ENCODE assay signal across 1 cellular context in the genomic region with DNA sequence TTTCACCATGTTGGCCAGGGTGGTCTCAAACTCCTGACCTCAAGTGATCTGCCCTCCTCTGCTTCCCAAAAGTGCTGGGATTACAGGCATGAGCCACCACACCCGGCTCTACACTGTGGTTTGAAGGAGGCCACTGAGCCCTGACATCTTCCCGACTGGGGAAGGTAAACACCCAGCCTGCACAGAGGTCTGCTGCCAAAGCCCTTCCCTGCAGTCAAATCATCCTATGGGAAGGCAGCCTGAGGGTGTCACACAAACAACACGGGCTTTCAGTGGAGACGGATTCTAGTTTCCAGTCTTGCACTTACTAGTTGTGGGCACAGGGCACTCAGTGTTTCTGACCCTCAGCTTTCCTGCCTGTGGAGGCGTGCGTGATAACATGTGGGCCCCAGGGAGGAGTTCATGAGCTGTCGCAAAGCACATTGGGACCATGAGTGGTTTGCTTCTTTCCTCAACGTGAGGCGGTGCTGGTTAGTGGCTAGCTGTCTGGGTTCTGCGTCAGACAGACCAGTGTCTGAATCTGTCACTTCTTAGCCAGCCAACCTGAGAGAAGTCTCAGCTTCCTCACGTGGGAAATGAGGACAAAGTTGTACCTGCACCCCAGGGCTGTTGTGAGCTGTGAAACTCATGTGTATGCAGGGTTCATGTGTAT.
TF ChIP-seq lines count a peak whose summit lies in the region.

No MANE protein-coding gene starts in this region.

TF ChIP-seq in HepG2, 621 proteins besides CTCF, POLR2A, EP300 and RAD21 (continues in another document):
- TF ChIP-seq ZNF883 (CRISPR knock-in tag; IDR thresholded peaks at IDR 0.05; ENCODE audit: not compliant biosample characterization) (no peak), KDM3A (CRISPR knock-in tag; IDR thresholded peaks at IDR 0.05; ENCODE audit: low read depth) (no peak), KDM6A (CRISPR knock-in tag; IDR thresholded peaks at IDR 0.05; ENCODE audit: low read depth) (no peak), ZNF329 (CRISPR knock-in tag; IDR thresholded peaks at IDR 0.05; ENCODE audit: low read depth) (no peak), EED (CRISPR knock-in tag; IDR thresholded peaks at IDR 0.05) (no peak), HES4 (CRISPR knock-in tag; IDR thresholded peaks at IDR 0.05; ENCODE audit: borderline replicate concordance) (no peak), ELF1 (CRISPR knock-in tag; IDR thresholded peaks at IDR 0.05) (no peak), ZNF83 (CRISPR knock-in tag; IDR thresholded peaks at IDR 0.05; ENCODE audit: borderline replicate concordance) (no peak), PAX8 (CRISPR knock-in tag; IDR thresholded peaks at IDR 0.05; ENCODE audit: borderline replicate concordance) (no peak), ZNF121 (CRISPR knock-in tag; IDR thresholded peaks at IDR 0.05) (no peak), RFXAP (CRISPR knock-in tag; IDR thresholded peaks at IDR 0.05; ENCODE audit: borderline replicate concordance) (no peak), KAT7 (CRISPR knock-in tag; IDR thresholded peaks at IDR 0.05; ENCODE audit: borderline replicate concordance) (no peak), NBN (conservative IDR thresholded peaks at IDR 0.05) (no peak), MED8 (CRISPR knock-in tag; IDR thresholded peaks at IDR 0.05; ENCODE audit: insufficient replicate concordance) (no peak), GATAD1 (CRISPR knock-in tag; IDR thresholded peaks at IDR 0.05) (no peak), ZMYM4 (CRISPR knock-in tag; IDR thresholded peaks at IDR 0.05) (peak; percentile 18; the same call in 1 of the 2 replicates), ETV6 (CRISPR knock-in tag; conservative IDR thresholded peaks at IDR 0.05) (no peak), ZNF782 (CRISPR knock-in tag; IDR thresholded peaks at IDR 0.05; ENCODE audit: borderline replicate concordance) (no peak), ZBTB1 (CRISPR knock-in tag; IDR thresholded peaks at IDR 0.05; ENCODE audit: borderline replicate concordance) (no peak), STAT5B (CRISPR knock-in tag; IDR thresholded peaks at IDR 0.05) (no peak), ISL2 (CRISPR knock-in tag; IDR thresholded peaks at IDR 0.05) (no peak), ZMYM3 (CRISPR knock-in tag; IDR thresholded peaks at IDR 0.05) (no peak), XBP1 (CRISPR knock-in tag; IDR thresholded peaks at IDR 0.05) (no peak), ZIK1 (CRISPR knock-in tag; IDR thresholded peaks at IDR 0.05; ENCODE audit: borderline replicate concordance, low read depth) (no peak), SAP130 (CRISPR knock-in tag; IDR thresholded peaks at IDR 0.05; ENCODE audit: low read depth) (peak; percentile 25; the same call in 1 of the 2 replicates), ZNF337 (CRISPR knock-in tag; IDR thresholded peaks at IDR 0.05; ENCODE audit: borderline replicate concordance, low read depth) (no peak), SIN3A (IDR thresholded peaks at IDR 0.05; ENCODE audit: borderline replicate concordance, low read depth, low read length) (no peak), SALL1 (CRISPR knock-in tag; IDR thresholded peaks at IDR 0.05) (peak; percentile 63)
- TF ChIP-seq, protein P1, sequence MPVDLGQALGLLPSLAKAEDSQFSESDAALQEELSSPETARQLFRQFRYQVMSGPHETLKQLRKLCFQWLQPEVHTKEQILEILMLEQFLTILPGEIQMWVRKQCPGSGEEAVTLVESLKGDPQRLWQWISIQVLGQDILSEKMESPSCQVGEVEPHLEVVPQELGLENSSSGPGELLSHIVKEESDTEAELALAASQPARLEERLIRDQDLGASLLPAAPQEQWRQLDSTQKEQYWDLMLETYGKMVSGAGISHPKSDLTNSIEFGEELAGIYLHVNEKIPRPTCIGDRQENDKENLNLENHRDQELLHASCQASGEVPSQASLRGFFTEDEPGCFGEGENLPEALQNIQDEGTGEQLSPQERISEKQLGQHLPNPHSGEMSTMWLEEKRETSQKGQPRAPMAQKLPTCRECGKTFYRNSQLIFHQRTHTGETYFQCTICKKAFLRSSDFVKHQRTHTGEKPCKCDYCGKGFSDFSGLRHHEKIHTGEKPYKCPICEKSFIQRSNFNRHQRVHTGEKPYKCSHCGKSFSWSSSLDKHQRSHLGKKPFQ (CRISPR knock-in tag; IDR thresholded peaks at IDR 0.05; ENCODE audit: insufficient replicate concordance): no peak
- TF ChIP-seq, protein P2, sequence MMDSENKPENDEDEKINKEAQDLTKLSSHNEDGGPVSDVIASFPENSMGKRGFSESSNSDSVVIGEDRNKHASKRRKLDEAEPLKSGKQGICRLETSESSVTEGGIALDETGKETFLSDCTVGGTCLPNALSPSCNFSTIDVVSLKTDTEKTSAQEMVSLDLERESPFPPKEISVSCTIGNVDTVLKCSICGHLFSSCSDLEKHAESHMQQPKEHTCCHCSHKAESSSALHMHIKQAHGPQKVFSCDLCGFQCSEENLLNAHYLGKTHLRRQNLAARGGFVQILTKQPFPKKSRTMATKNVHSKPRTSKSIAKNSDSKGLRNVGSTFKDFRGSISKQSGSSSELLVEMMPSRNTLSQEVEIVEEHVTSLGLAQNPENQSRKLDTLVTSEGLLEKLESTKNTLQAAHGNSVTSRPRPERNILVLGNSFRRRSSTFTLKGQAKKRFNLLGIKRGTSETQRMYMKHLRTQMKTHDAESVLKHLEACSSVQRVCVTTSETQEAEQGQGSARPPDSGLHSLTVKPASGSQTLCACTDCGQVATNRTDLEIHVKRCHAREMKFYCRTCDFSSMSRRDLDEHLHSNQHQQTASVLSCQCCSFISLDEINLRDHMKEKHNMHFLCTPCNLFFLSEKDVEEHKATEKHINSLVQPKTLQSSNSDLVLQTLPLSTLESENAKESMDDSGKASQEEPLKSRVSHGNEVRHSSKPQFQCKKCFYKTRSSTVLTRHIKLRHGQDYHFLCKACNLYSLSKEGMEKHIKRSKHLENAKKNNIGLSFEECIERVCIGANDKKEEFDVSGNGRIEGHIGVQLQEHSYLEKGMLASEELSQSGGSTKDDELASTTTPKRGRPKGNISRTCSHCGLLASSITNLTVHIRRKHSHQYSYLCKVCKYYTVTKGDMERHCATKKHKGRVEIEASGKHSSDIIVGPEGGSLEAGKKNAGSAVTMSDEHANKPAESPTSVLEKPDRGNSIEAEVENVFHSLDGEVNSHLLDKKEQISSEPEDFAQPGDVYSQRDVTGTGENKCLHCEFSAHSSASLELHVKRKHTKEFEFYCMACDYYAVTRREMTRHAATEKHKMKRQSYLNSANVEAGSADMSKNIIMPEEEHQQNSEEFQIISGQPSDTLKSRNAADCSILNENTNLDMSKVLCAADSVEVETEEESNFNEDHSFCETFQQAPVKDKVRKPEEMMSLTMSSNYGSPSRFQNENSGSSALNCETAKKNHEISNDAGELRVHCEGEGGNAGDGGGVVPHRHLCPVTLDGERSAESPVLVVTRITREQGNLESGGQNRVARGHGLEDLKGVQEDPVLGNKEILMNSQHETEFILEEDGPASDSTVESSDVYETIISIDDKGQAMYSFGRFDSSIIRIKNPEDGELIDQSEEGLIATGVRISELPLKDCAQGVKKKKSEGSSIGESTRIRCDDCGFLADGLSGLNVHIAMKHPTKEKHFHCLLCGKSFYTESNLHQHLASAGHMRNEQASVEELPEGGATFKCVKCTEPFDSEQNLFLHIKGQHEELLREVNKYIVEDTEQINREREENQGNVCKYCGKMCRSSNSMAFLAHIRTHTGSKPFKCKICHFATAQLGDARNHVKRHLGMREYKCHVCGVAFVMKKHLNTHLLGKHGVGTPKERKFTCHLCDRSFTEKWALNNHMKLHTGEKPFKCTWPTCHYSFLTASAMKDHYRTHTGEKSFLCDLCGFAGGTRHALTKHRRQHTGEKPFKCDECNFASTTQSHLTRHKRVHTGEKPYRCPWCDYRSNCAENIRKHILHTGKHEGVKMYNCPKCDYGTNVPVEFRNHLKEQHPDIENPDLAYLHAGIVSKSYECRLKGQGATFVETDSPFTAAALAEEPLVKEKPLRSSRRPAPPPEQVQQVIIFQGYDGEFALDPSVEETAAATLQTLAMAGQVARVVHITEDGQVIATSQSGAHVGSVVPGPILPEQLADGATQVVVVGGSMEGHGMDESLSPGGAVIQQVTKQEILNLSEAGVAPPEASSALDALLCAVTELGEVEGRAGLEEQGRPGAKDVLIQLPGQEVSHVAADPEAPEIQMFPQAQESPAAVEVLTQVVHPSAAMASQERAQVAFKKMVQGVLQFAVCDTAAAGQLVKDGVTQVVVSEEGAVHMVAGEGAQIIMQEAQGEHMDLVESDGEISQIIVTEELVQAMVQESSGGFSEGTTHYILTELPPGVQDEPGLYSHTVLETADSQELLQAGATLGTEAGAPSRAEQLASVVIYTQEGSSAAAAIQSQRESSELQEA (CRISPR knock-in tag; IDR thresholded peaks at IDR 0.05; ENCODE audit: not compliant biosample characterization): peak; percentile 11
- TF ChIP-seq, protein P3, sequence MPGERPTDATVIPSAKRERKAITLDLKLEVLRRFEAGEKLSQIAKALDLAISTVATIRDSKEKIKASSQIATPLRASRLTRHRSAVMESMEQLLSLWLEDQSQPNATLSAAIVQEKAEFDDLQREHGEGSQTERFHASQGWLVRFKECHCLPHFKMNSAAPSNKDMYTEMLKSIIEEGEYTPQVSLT (CRISPR knock-in tag; IDR thresholded peaks at IDR 0.05; ENCODE audit: borderline replicate concordance, low read depth): no peak
- TF ChIP-seq, protein P4, sequence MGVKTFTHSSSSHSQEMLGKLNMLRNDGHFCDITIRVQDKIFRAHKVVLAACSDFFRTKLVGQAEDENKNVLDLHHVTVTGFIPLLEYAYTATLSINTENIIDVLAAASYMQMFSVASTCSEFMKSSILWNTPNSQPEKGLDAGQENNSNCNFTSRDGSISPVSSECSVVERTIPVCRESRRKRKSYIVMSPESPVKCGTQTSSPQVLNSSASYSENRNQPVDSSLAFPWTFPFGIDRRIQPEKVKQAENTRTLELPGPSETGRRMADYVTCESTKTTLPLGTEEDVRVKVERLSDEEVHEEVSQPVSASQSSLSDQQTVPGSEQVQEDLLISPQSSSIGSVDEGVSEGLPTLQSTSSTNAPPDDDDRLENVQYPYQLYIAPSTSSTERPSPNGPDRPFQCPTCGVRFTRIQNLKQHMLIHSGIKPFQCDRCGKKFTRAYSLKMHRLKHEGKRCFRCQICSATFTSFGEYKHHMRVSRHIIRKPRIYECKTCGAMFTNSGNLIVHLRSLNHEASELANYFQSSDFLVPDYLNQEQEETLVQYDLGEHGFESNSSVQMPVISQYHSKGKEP (CRISPR knock-in tag; IDR thresholded peaks at IDR 0.05): no peak
- TF ChIP-seq, protein P5, sequence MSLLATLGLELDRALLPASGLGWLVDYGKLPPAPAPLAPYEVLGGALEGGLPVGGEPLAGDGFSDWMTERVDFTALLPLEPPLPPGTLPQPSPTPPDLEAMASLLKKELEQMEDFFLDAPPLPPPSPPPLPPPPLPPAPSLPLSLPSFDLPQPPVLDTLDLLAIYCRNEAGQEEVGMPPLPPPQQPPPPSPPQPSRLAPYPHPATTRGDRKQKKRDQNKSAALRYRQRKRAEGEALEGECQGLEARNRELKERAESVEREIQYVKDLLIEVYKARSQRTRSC (CRISPR knock-in tag; IDR thresholded peaks at IDR 0.05; ENCODE audit: low read depth): 0 out of 2 replicates have a peak, but pooled peaks have one; percentile 57
- TF ChIP-seq, protein P6, sequence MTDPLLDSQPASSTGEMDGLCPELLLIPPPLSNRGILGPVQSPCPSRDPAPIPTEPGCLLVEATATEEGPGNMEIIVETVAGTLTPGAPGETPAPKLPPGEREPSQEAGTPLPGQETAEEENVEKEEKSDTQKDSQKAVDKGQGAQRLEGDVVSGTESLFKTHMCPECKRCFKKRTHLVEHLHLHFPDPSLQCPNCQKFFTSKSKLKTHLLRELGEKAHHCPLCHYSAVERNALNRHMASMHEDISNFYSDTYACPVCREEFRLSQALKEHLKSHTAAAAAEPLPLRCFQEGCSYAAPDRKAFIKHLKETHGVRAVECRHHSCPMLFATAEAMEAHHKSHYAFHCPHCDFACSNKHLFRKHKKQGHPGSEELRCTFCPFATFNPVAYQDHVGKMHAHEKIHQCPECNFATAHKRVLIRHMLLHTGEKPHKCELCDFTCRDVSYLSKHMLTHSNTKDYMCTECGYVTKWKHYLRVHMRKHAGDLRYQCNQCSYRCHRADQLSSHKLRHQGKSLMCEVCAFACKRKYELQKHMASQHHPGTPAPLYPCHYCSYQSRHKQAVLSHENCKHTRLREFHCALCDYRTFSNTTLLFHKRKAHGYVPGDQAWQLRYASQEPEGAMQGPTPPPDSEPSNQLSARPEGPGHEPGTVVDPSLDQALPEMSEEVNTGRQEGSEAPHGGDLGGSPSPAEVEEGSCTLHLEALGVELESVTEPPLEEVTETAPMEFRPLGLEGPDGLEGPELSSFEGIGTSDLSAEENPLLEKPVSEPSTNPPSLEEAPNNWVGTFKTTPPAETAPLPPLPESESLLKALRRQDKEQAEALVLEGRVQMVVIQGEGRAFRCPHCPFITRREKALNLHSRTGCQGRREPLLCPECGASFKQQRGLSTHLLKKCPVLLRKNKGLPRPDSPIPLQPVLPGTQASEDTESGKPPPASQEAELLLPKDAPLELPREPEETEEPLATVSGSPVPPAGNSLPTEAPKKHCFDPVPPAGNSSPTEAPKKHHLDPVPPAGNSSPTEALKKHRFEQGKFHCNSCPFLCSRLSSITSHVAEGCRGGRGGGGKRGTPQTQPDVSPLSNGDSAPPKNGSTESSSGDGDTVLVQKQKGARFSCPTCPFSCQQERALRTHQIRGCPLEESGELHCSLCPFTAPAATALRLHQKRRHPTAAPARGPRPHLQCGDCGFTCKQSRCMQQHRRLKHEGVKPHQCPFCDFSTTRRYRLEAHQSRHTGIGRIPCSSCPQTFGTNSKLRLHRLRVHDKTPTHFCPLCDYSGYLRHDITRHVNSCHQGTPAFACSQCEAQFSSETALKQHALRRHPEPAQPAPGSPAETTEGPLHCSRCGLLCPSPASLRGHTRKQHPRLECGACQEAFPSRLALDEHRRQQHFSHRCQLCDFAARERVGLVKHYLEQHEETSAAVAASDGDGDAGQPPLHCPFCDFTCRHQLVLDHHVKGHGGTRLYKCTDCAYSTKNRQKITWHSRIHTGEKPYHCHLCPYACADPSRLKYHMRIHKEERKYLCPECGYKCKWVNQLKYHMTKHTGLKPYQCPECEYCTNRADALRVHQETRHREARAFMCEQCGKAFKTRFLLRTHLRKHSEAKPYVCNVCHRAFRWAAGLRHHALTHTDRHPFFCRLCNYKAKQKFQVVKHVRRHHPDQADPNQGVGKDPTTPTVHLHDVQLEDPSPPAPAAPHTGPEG (CRISPR knock-in tag; IDR thresholded peaks at IDR 0.05): no peak
- TF ChIP-seq, protein P7, sequence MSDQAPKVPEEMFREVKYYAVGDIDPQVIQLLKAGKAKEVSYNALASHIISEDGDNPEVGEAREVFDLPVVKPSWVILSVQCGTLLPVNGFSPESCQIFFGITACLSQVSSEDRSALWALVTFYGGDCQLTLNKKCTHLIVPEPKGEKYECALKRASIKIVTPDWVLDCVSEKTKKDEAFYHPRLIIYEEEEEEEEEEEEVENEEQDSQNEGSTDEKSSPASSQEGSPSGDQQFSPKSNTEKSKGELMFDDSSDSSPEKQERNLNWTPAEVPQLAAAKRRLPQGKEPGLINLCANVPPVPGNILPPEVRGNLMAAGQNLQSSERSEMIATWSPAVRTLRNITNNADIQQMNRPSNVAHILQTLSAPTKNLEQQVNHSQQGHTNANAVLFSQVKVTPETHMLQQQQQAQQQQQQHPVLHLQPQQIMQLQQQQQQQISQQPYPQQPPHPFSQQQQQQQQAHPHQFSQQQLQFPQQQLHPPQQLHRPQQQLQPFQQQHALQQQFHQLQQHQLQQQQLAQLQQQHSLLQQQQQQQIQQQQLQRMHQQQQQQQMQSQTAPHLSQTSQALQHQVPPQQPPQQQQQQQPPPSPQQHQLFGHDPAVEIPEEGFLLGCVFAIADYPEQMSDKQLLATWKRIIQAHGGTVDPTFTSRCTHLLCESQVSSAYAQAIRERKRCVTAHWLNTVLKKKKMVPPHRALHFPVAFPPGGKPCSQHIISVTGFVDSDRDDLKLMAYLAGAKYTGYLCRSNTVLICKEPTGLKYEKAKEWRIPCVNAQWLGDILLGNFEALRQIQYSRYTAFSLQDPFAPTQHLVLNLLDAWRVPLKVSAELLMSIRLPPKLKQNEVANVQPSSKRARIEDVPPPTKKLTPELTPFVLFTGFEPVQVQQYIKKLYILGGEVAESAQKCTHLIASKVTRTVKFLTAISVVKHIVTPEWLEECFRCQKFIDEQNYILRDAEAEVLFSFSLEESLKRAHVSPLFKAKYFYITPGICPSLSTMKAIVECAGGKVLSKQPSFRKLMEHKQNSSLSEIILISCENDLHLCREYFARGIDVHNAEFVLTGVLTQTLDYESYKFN (CRISPR knock-in tag; conservative IDR thresholded peaks at IDR 0.05): no peak
